In genomic region chr19:39109641-39110040, GRCh38 we compare ENCODE assay signal across 16 cellular contexts. TPM values are rescaled to one million over a fixed set of nuclear protein-coding genes. Genes with fewer than 3 reads are reported as not detected.
DNase-seq lines count a peak whose midpoint lies in the region; ATAC-seq and TF ChIP-seq lines count a peak whose summit lies in the region.
"Had no signal": no experiment of that assay in that cellular context is flagged by ENCODE, and none has a peak within 500 bp of the region (broad histone marks: within the 10 kb centered on the region; RNA-seq: fewer than 3 reads in every experiment).

No MANE protein-coding gene starts in this region.

- no peak overlapping the region for H4K8ac ChIP-seq in neuronal stem cell (ENCODE audit: low read depth, low read length)

- no peak overlapping the region for H3K4me3 Mint-ChIP-seq in type B pancreatic cell
- no peak overlapping the region for H3K4me3 Mint-ChIP-seq in osteocyte (ENCODE audit: unreplicated experiment)
- H3K4me3 Mint-ChIP-seq in WTC11, result no peak overlapping the region
- H3K4me3 Mint-ChIP-seq: CD4-positive, alpha-beta memory T cell; H9 had no signal

- H3K27me3 Mint-ChIP-seq in type B pancreatic cell (no peaks in the 10 kb centered on the region), osteocyte (ENCODE audit: unreplicated experiment) (peaks cover 30% of the 10 kb centered on the region), WTC11 (ENCODE audit: low read depth) (peaks cover 9% of the 10 kb centered on the region; the same call in 1 of the 2 replicates)

- H2BK120ac ChIP-seq in neuronal stem cell (ENCODE audit: low read depth, low read length), result no peak overlapping the region

- H3K9ac ChIP-seq in neuronal stem cell (ENCODE audit: low read depth, low read length, poor library complexity), result no peak overlapping the region
- H3K9ac ChIP-seq: BLaER1 had no signal

- H3K9me3 Mint-ChIP-seq in type B pancreatic cell (no peaks in the 10 kb centered on the region), osteocyte (ENCODE audit: unreplicated experiment) (no peaks in the 10 kb centered on the region), WTC11 (no peaks in the 10 kb centered on the region)
- H3K9me3 Mint-ChIP-seq: CD14-positive monocyte, H9 had no signal

- H3K27ac Mint-ChIP-seq in type B pancreatic cell (peak overlapping the region; percentile 59), osteocyte (ENCODE audit: unreplicated experiment) (no peak overlapping the region), WTC11 (no peak overlapping the region)
- H3K27ac Mint-ChIP-seq: CD14-positive monocyte, H9 had no signal

- ATAC-seq in GM19452 (IDR thresholded peaks at IDR 0.05; ENCODE audit: unreplicated experiment) (no peak), HG02870 (IDR thresholded peaks at IDR 0.05; ENCODE audit: unreplicated experiment) (no peak), WTC11 (no peak)

- no peak overlapping the region for H4K91ac ChIP-seq in neuronal stem cell (ENCODE audit: low read depth, low read length, poor library complexity)

- H3K4me1 ChIP-seq in HEK293 (ENCODE audit: control insufficient read depth, insufficient read depth, low read length) (peaks cover 7% of the 10 kb centered on the region; the same call in 1 of the 2 replicates), neuronal stem cell (ENCODE audit: control insufficient read depth in 2 of 2, insufficient read depth in 1 of 2, low read depth in 1 of 2, low read length in 2 of 2) (no peaks in the 10 kb centered on the region)

- DNase-seq in neuronal stem cell (ENCODE audit: low spot score), result no peak
- DNase-seq in type B pancreatic cell (ENCODE audit: extremely low spot score, unreplicated experiment), result no peak
- no peak for DNase-seq in osteocyte (ENCODE audit: extremely low spot score, unreplicated experiment)
- no peak for DNase-seq in WTC11 (ENCODE audit: low spot score)
- DNase-seq: GDM1, IMR-90 had no signal

- no peak overlapping the region for H3K14ac ChIP-seq in neuronal stem cell (ENCODE audit: low read length)

- no peak overlapping the region for H3K18ac ChIP-seq in neuronal stem cell (ENCODE audit: low read length)

- H3K4me1 Mint-ChIP-seq in type B pancreatic cell (ENCODE audit: unreplicated experiment), result peaks cover 10% of the 10 kb centered on the region
- peaks cover 3% of the 10 kb centered on the region for H3K4me1 Mint-ChIP-seq in osteocyte (ENCODE audit: unreplicated experiment)
- H3K4me1 Mint-ChIP-seq in WTC11, result peaks cover 10% of the 10 kb centered on the region

- H2AK5ac ChIP-seq in neuronal stem cell (ENCODE audit: low read depth, low read length), result peak overlapping the region; percentile 43

- H3K4me2 ChIP-seq in neuronal stem cell (ENCODE audit: insufficient read depth, low read length, poor library complexity, severe bottlenecking), result no peak overlapping the region

- no peak overlapping the region for H2AFZ ChIP-seq in neuronal stem cell (ENCODE audit: low read length)

- no peak for TF ChIP-seq CTCF in HEK293 (tag by site-specific recombination; IDR thresholded peaks at IDR 0.05)
- no peak for TF ChIP-seq CTCF in type B pancreatic cell (conservative IDR thresholded peaks at IDR 0.05)
- TF ChIP-seq CTCF in osteocyte (IDR thresholded peaks at IDR 0.05), result no peak
- TF ChIP-seq CTCF in WTC11 (IDR thresholded peaks at IDR 0.05), result no peak

- H3K4me3 ChIP-seq in HEK293 (ENCODE audit: low read depth, low read length) (no peak overlapping the region), neuronal stem cell (ENCODE audit: low read length in 2 of 2) (no peak overlapping the region)
- H3K4me3 ChIP-seq: BLaER1, K562 had no signal

- no peaks in the 10 kb centered on the region; a peak in 1 of 3 replicates for H3K36me3 ChIP-seq in HEK293 (ENCODE audit: control insufficient read depth in 2 of 2, insufficient read depth in 1 of 2, low read length in 2 of 2)
- H3K36me3 ChIP-seq in neuronal stem cell (replicated peaks in 1 of 2; ENCODE audit: control insufficient read depth in 2 of 2, insufficient read depth in 2 of 2, low read length in 2 of 2), result no peaks in the 10 kb centered on the region
- H3K36me3 ChIP-seq: BLaER1 had no signal

- H3K79me1 ChIP-seq in neuronal stem cell (ENCODE audit: low read depth, low read length), result no peaks in the 10 kb centered on the region

- CTCF ChIA-PET in HEK293 (lab: Yijun Ruan, JAX) (interaction anchor here (0.5 to 6.5 kb wide), 48 partner anchors 10 to 526 kb away, joined by 3 to 86 read pairs (median 5); partner anchors contain the start of genes FBXO17, PAK4 and RPS16), WTC11 (lab: Charles Lee) (interaction anchor here (0.7 to 1.1 kb wide), 6 partner anchors 9 to 187 kb away, joined by 3 to 5 read pairs (median 4); partner anchors contain the start of gene FBXO17)

- no peak overlapping the region for H3K23ac ChIP-seq in neuronal stem cell (ENCODE audit: low read depth, low read length, poor library complexity)

- peaks cover 0 to 27% (median 0%) of the 10 kb centered on the region in 3 experiments for H3K27me3 ChIP-seq in neuronal stem cell (ENCODE audit: control insufficient read depth in 3 of 3, insufficient read depth in 3 of 3, low read depth in 1 of 3, low read length in 3 of 3)
- H3K27me3 ChIP-seq: BLaER1 had no signal

- POLR2A ChIA-PET in HEK293 (lab: Yijun Ruan, JAX) (interaction anchor here (0.7 kb wide), 1 partner anchor 84 kb away, joined by 4 read pairs; no protein-coding TSS in a partner anchor), WTC11 (lab: Charles Lee) (interaction anchor here (0.5 to 0.7 kb wide), 2 partner anchors 44 to 46 kb away, joined by 3 read pairs; no protein-coding TSS in a partner anchor)

- no peak overlapping the region for H2BK5ac ChIP-seq in neuronal stem cell (ENCODE audit: low read length)

- H3K9me3 ChIP-seq in HEK293 (ENCODE audit: control insufficient read depth, insufficient read depth, low read depth, low read length) (no peaks in the 10 kb centered on the region), neuronal stem cell (replicated peaks in 1 of 2; ENCODE audit: control insufficient read depth in 2 of 2, insufficient read depth in 1 of 2, low read depth in 1 of 2, low read length in 2 of 2) (no peaks in the 10 kb centered on the region)
- H3K9me3 ChIP-seq: BLaER1 had no signal

- H3K27ac ChIP-seq in HEK293 (ENCODE audit: extremely low read depth, low read depth, low read length), result no peak overlapping the region
- H3K27ac ChIP-seq in cingulate gyrus (ENCODE audit: low read depth, low read length), result peak overlapping the region; percentile 39
- no peak overlapping the region for H3K27ac ChIP-seq in neuronal stem cell (replicated peaks; ENCODE audit: low read length)
- H3K27ac ChIP-seq: BLaER1 had no signal

- H3K36me3 Mint-ChIP-seq in type B pancreatic cell (no peaks in the 10 kb centered on the region), osteocyte (ENCODE audit: unreplicated experiment) (no peaks in the 10 kb centered on the region), WTC11 (no peaks in the 10 kb centered on the region)
- H3K36me3 Mint-ChIP-seq: CD14-positive monocyte; CD4-positive, alpha-beta memory T cell had no signal

- H2BK15ac ChIP-seq in neuronal stem cell (ENCODE audit: low read length), result no peak overlapping the region

- H2BK12ac ChIP-seq in neuronal stem cell (ENCODE audit: low read length), result no peak overlapping the region

- H3K4ac ChIP-seq in neuronal stem cell (ENCODE audit: low read length), result no peak overlapping the region

TF ChIP-seq in HEK293, 187 proteins besides CTCF, POLR2A, EP300 and RAD21 (continues in another document):
- TF ChIP-seq ZNF571 (tag by site-specific recombination; IDR thresholded peaks at IDR 0.05) (no peak), GLIS2 (tag by site-specific recombination; IDR thresholded peaks at IDR 0.05) (no peak), ZNF664 (tag by site-specific recombination; IDR thresholded peaks at IDR 0.05) (peak; percentile 100)

TF ChIP-seq in WTC11, 78 proteins besides CTCF, POLR2A, EP300 and RAD21:
- TF ChIP-seq PRRX2 (CRISPR knock-in tag; IDR thresholded peaks at IDR 0.05) (no peak), NR1H2 (CRISPR knock-in tag; IDR thresholded peaks at IDR 0.05) (no peak), KAT7 (CRISPR knock-in tag; IDR thresholded peaks at IDR 0.05; ENCODE audit: borderline replicate concordance) (no peak), TEAD1 (CRISPR knock-in tag; IDR thresholded peaks at IDR 0.05) (no peak)

RNA-seq across cellular contexts. Expression of gene PAK4, which starts 15.9 kb away (rescaled TPM):
- 102 TPM for polyA plus RNA-seq in neuronal stem cell (2013, experiment 1 of 2)
- polyA plus RNA-seq in neuronal stem cell (2013, experiment 2 of 2), result 96.5 TPM
- total RNA-seq in type B pancreatic cell (ENCODE audit: low replicate concordance) (52.1 and 64.3 TPM in 2 replicates), osteocyte (14.8 and 16.5 TPM in 2 replicates), WTC11 (2021) (69.8 to 77.7 TPM (median 73.9 TPM) in 3 replicates)

RNA-seq across cellular contexts. Expression of gene ACP7, which starts 25.5 kb away (rescaled TPM):
- not detected for polyA plus RNA-seq in neuronal stem cell (2013, experiment 1 of 2)
- not detected for polyA plus RNA-seq in neuronal stem cell (2013, experiment 2 of 2)
- total RNA-seq in type B pancreatic cell (ENCODE audit: low replicate concordance) (0.29 and 0.31 TPM in 2 replicates), osteocyte (not detected in 2 replicates), WTC11 (2021) (0.09 to 0.11 TPM (median 0.11 TPM) in 3 replicates)
- total RNA-seq: HT-29, IMR-90, K562 had no signal
- polyA plus RNA-seq: CD14-positive monocyte; CD4-positive, alpha-beta memory T cell; IMR-90; K562 had no signal
